8 cellular contexts compared by ENCODE assay signal in genomic region chr17:56832446-56832845, GRCh38. TPM values are rescaled to one million over a fixed set of nuclear protein-coding genes. Genes with fewer than 3 reads are reported as not detected.
DNase-seq lines count a peak whose midpoint lies in the region; ATAC-seq and TF ChIP-seq lines count a peak whose summit lies in the region.

No MANE protein-coding gene starts in this region.

- POLR2A ChIA-PET in CD4-positive, alpha-beta memory T cell (lab: Charles Lee; ENCODE audit: partially characterized antibody) = interaction anchor here (0.7 to 3.1 kb wide), 6 partner anchors 11 to 253 kb away, joined by 3 to 31 read pairs (median 6); partner anchors contain the start of genes AKAP1 and SCPEP1

- no peaks in the 10 kb centered on the region for H3K9me3 ChIP-seq in CD4-positive, alpha-beta memory T cell (ENCODE audit: control insufficient read depth in 1 of 2, low read length in 2 of 2)
- no peaks in the 10 kb centered on the region for H3K9me3 ChIP-seq in KOPT-K1 (ENCODE audit: insufficient read depth, low read length, poor library complexity, severe bottlenecking)
- H3K9me3 ChIP-seq in colonic mucosa = no peaks in the 10 kb centered on the region

- ATAC-seq in HG02973 (IDR thresholded peaks at IDR 0.05; ENCODE audit: unreplicated experiment) = no peak

- H3K9ac ChIP-seq in colonic mucosa (ENCODE audit: low read depth in 2 of 2, low read length in 2 of 2) = peak overlapping the region in 1 of 2 donors; percentile 32

- DNase-seq in CD4-positive, alpha-beta memory T cell = no peak
- DNase-seq in colonic mucosa (no peak), mucosa of gallbladder (ENCODE audit: low spot score) (no peak), NK-92 (lab: John Stamatoyannopoulos, UW; ENCODE audit: unreplicated experiment) (no peak), kidney glomerular epithelial cell (lab: John Stamatoyannopoulos, UW) (no peak)

- no peaks in the 10 kb centered on the region for H3K27me3 Mint-ChIP-seq in CD4-positive, alpha-beta memory T cell
- H3K27me3 Mint-ChIP-seq in nephron (ENCODE audit: low read depth) = peaks cover 10% of the 10 kb centered on the region

- CTCF ChIA-PET in CD4-positive, alpha-beta memory T cell (lab: Charles Lee; ENCODE audit: partially characterized antibody) = interaction anchor here (0.8 to 4.0 kb wide), 5 partner anchors 7 to 52 kb away, joined by 3 to 38 read pairs (median 4); no protein-coding TSS in a partner anchor

- H3K4me1 ChIP-seq in CD4-positive, alpha-beta memory T cell (ENCODE audit: insufficient read depth, low read length) = peaks cover 53% of the 10 kb centered on the region
- peaks cover 9% of the 10 kb centered on the region for H3K4me1 ChIP-seq in colonic mucosa

- peak overlapping the region; percentile 76 to 97 (median 93) for H3K27ac Mint-ChIP-seq in CD4-positive, alpha-beta memory T cell
- H3K27ac Mint-ChIP-seq in nephron = no peak overlapping the region

- peaks cover 32 to 65% (median 47%) of the 10 kb centered on the region in 4 donors for H3K4me1 Mint-ChIP-seq in CD4-positive, alpha-beta memory T cell
- peaks cover 28% of the 10 kb centered on the region for H3K4me1 Mint-ChIP-seq in nephron

- peaks cover 8 to 23% of the 10 kb centered on the region in 2 donors for H3K36me3 Mint-ChIP-seq in CD4-positive, alpha-beta memory T cell
- H3K36me3 Mint-ChIP-seq in nephron (ENCODE audit: low read depth) = peaks cover 20% of the 10 kb centered on the region

- H3K4me3 Mint-ChIP-seq in CD4-positive, alpha-beta memory T cell = peak overlapping the region; percentile 73 to 97 (median 90)
- H3K4me3 Mint-ChIP-seq in nephron = peak overlapping the region; percentile 88 to 90 (median 90)

- TF ChIP-seq CTCF in colonic mucosa (IDR thresholded peaks at IDR 0.05) (no peak), nephron (IDR thresholded peaks at IDR 0.05; ENCODE audit: unreplicated experiment in 3 of 3) (no peak)

- intact Hi-C loops in CD4-positive, alpha-beta memory T cell (cut with micrococcal nuclease) = loop anchor here (5.0 kb wide), 5 partner anchors 130 to 1685 kb away; partner anchors contain the start of genes COIL, MSI2 and SRSF1
- intact Hi-C loops in colonic mucosa (cut with DNase I) = no loop called here

- H3K4me3 ChIP-seq in CD4-positive, alpha-beta memory T cell (ENCODE audit: low read length in 2 of 2) = peak overlapping the region; percentile 38 to 88
- H3K4me3 ChIP-seq in colonic mucosa = peak overlapping the region; percentile 87

- no peaks in the 10 kb centered on the region for H3K36me3 ChIP-seq in CD4-positive, alpha-beta memory T cell (ENCODE audit: insufficient read depth, low read length)
- H3K36me3 ChIP-seq in KOPT-K1 (ENCODE audit: insufficient read depth, low read length) (peaks cover 56% of the 10 kb centered on the region), colonic mucosa (no peaks in the 10 kb centered on the region)

- H3K27me3 ChIP-seq in CD4-positive, alpha-beta memory T cell (ENCODE audit: insufficient read depth, low read length) = no peaks in the 10 kb centered on the region
- no peaks in the 10 kb centered on the region for H3K27me3 ChIP-seq in colonic mucosa

- H3K27ac ChIP-seq in CD4-positive, alpha-beta memory T cell (ENCODE audit: low read depth, low read length) = peak overlapping the region; percentile 79
- H3K27ac ChIP-seq in KOPT-K1 (ENCODE audit: low read depth, low read length, poor library complexity, severe bottlenecking) (peak overlapping the region; percentile 79), colonic mucosa (peak overlapping the region; percentile 93)

- no peaks in the 10 kb centered on the region for H3K9me3 Mint-ChIP-seq in CD4-positive, alpha-beta memory T cell
- H3K9me3 Mint-ChIP-seq in nephron = no peaks in the 10 kb centered on the region

RNA-seq across cellular contexts. Expression of gene C17orf67, which starts 1.3 kb away (rescaled TPM):
- total RNA-seq in CD4-positive, alpha-beta memory T cell = 10 to 100 TPM in 1 of 2 experiments, 1 to 10 TPM in 1; 9.5 to 11.2 TPM
- polyA plus RNA-seq in CD4-positive, alpha-beta memory T cell = 1 to 10 TPM in 1 of 2 donors, under 1 TPM in 1; 0.81 to 2.9 TPM
- total RNA-seq in colonic mucosa = 1 to 10 TPM; 1.4 to 1.7 TPM
- 5.1 TPM for total RNA-seq in mucosa of gallbladder

RNA-seq across cellular contexts. Expression of gene DGKE, which starts 1.5 kb away (rescaled TPM):
- 10 to 100 TPM; 36.7 to 37.7 TPM for total RNA-seq in CD4-positive, alpha-beta memory T cell
- 1 to 10 TPM; 4.3 to 7.2 TPM for polyA plus RNA-seq in CD4-positive, alpha-beta memory T cell
- total RNA-seq in colonic mucosa = 10 to 100 TPM in 1 of 2 donors, 1 to 10 TPM in 1; 7.8 to 10.5 TPM
- total RNA-seq in mucosa of gallbladder = 23.0 TPM

Comparison
In these comparisons a context has a peak if more than half of its experiments do, and no peak if none do; other contexts are left out.
1. H3K27ac Mint-ChIP-seq: peak in CD4-positive, alpha-beta memory T cell (7 of 7); none in nephron (0 of 3).
2. Peak in every context shown above with its lines, with median percentiles within 50 percentile points of each other: H3K27ac ChIP-seq.